Comparison of ENCODE assay signal across 9 cellular contexts in genomic region chr1:5802606-5803005, GRCh38.
"Had no signal": no experiment of that assay in that cellular context is flagged by ENCODE, and none has a peak within 500 bp of the region (broad histone marks: within the 10 kb centered on the region; RNA-seq: fewer than 3 reads in every experiment).

No MANE protein-coding gene starts in this region.

- H3K4me2 ChIP-seq: KMS-11 had no signal

- H2AFZ ChIP-seq: GM23248 had no signal

- ATAC-seq: HCT116 had no signal

- DNase-seq: GM23248, GOT3, H9, Karpas-422, KBM-7 had no signal

- FAIRE-seq: H54, HTR-8/SVneo had no signal

- H3K4me3 ChIP-seq: GM23248 had no signal

- H3K27ac ChIP-seq: GM23248, KMS-11 had no signal

- H3K9ac ChIP-seq: GM23248, KMS-11 had no signal
